Comparison of ENCODE assay signal across 8 cellular contexts in the genomic region with DNA sequence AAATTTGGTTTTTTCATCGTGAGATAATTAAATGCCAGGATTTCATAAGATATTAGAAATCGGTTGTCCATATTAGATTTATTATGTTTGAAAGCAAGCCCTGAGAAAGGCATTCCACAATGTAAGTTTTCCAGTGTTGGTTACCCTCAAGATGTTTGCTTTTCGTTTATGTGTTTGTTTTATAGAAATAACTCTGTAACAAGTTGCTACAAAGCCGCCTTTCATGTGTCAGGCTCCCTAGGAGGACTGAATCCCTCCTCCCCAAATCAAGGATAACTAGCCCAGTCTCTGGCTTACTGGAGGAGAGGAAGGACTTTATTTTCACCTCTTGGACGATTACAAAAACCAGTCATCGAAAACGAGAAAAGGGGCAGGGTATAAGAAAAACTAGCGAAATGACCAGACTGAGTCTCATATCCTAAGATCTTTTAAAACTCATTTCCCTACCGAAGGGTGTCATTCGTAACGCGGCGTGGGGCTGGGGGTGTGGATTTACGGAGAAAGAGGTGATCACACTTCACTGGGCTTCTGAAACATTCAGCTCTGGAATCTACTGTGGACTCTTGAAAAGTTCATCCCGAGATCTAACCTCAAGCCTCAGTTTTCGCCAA. TPM values are rescaled to one million over a fixed set of nuclear protein-coding genes. Genes with fewer than 3 reads are reported as not detected.
DNase-seq lines count a peak whose midpoint lies in the region; ATAC-seq, FAIRE-seq and TF ChIP-seq lines count a peak whose summit lies in the region.

No MANE protein-coding gene starts in this region.

- DNase-seq in left ventricle myocardium inferior (no peak), left cardiac atrium (no peak), kidney (no peak), SHP77 (lab: John Stamatoyannopoulos, UW) (no peak), cerebellum (ENCODE audit: low spot score) (no peak)
- DNase-seq in activated naive CD4-positive, alpha-beta T cell treated with anti-CD3 and anti-CD28 coated beads, Interleukin-2, amount 50 U/mL, for 16 hours: peak; percentile 44
- DNase-seq in stimulated activated CD8-positive, alpha-beta memory T cell treated with anti-CD3 and anti-CD28 coated beads, Interleukin-4, amount 100 ng/mL, for 48 hours: peak; percentile 71

- no peak for FAIRE-seq in kidney (lab: Jason Lieb, UNC)

- ATAC-seq in left cardiac atrium: no peak
- ATAC-seq in HG03196 (IDR thresholded peaks at IDR 0.05; ENCODE audit: unreplicated experiment): peak; percentile 11

- intact Hi-C loops in left ventricle myocardium inferior (cut with micrococcal nuclease): no loop called here
- intact Hi-C loops in left cardiac atrium (cut with DNase I): no loop called here
- intact Hi-C loops in kidney (cut with DNase I): no loop called here

- H3K9me3 ChIP-seq in left ventricle myocardium inferior (replicated peaks) (no peaks in the 10 kb centered on the region), kidney (ENCODE audit: control insufficient read depth in 1 of 2, low read length in 2 of 2) (no peaks in the 10 kb centered on the region)

- H3K4me1 ChIP-seq in left ventricle myocardium inferior (peaks cover 63% of the 10 kb centered on the region), kidney (ENCODE audit: control insufficient read depth in 1 of 2, insufficient read depth in 1 of 2, low read depth in 1 of 2, low read length in 2 of 2) (peaks cover 0 to 7% of the 10 kb centered on the region in 2 donors)

- peak overlapping the region; percentile 95 to 97 for H3K9ac ChIP-seq in kidney (ENCODE audit: low read length in 2 of 2)

- no peak for TF ChIP-seq CTCF in left ventricle myocardium inferior (IDR thresholded peaks at IDR 0.05; ENCODE audit: borderline replicate concordance)
- TF ChIP-seq CTCF in kidney (IDR thresholded peaks at IDR 0.05; ENCODE audit: borderline replicate concordance, extremely low read depth, insufficient read depth): no peak

- peak overlapping the region; percentile 93 for H3K27ac ChIP-seq in left ventricle myocardium inferior (replicated peaks)
- peak overlapping the region; percentile 85 to 86 for H3K27ac ChIP-seq in kidney (ENCODE audit: low read depth in 2 of 2, low read length in 2 of 2)

- H3K36me3 ChIP-seq in left ventricle myocardium inferior: peaks cover 5% of the 10 kb centered on the region
- H3K36me3 ChIP-seq in kidney (ENCODE audit: control insufficient read depth in 1 of 2, insufficient read depth in 2 of 2, low read length in 2 of 2): no peaks in the 10 kb centered on the region

- H3K27me3 ChIP-seq in left ventricle myocardium inferior (ENCODE audit: low read depth): no peaks in the 10 kb centered on the region

- peak overlapping the region; percentile 97 for H3K4me3 ChIP-seq in left ventricle myocardium inferior
- peak overlapping the region; percentile 89 to 99 for H3K4me3 ChIP-seq in kidney (ENCODE audit: low read length in 2 of 2)

RNA-seq across cellular contexts. Expression of a gene that starts 1.0 kb away (rescaled TPM):
- total RNA-seq in left ventricle myocardium inferior (23.4 TPM), left cardiac atrium (10 to 100 TPM; 16.5 to 19.9 TPM), kidney (22.5 TPM), cerebellum (55.8 TPM)
- 12.7 TPM for polyA plus RNA-seq in kidney (ENCODE audit: insufficient read depth, low read depth, low replicate concordance)

RNA-seq across cellular contexts. Expression of a gene that starts 1.6 kb away (rescaled TPM):
- total RNA-seq in left ventricle myocardium inferior (5.5 TPM), left cardiac atrium (1 to 10 TPM; 4.0 to 4.2 TPM), kidney (5.7 TPM), cerebellum (7.1 TPM)
- 3.0 TPM for polyA plus RNA-seq in kidney (ENCODE audit: insufficient read depth, low read depth, low replicate concordance)

RNA-seq across cellular contexts. Expression of a gene that starts 49.2 kb away (rescaled TPM):
- total RNA-seq in left ventricle myocardium inferior: 6.8 TPM
- total RNA-seq in left cardiac atrium: 1 to 10 TPM; 4.7 to 5.5 TPM
- 9.0 TPM for total RNA-seq in kidney
- 1.6 TPM for polyA plus RNA-seq in kidney (ENCODE audit: insufficient read depth, low read depth, low replicate concordance)
- 67.1 TPM for total RNA-seq in cerebellum

Comparison
In these comparisons a context has a peak if more than half of its experiments do, and no peak if none do; other contexts are left out.
1. DNase-seq: peak in activated naive CD4-positive, alpha-beta T cell treated with anti-CD3 and anti-CD28 coated beads, Interleukin-2, amount 50 U/mL, for 16 hours (single experiment) and stimulated activated CD8-positive, alpha-beta memory T cell treated with anti-CD3 and anti-CD28 coated beads, Interleukin-4, amount 100 ng/mL, for 48 hours (single experiment); none in left ventricle myocardium inferior (single experiment), left cardiac atrium (single experiment), kidney (single experiment), SHP77 (0 of 2) and cerebellum (single experiment).